ENCODE assay signal across 1 cellular context in genomic region chr6:13733178-13733851, GRCh38.
TF ChIP-seq lines count a peak whose summit lies in the region.

No MANE protein-coding gene starts in this region.

TF ChIP-seq in HepG2, 621 proteins besides CTCF, POLR2A, EP300 and RAD21 (continued from another document):
- no peak for TF ChIP-seq AFF4 (CRISPR knock-in tag; IDR thresholded peaks at IDR 0.05)
- no peak for TF ChIP-seq KLF11 (CRISPR knock-in tag; IDR thresholded peaks at IDR 0.05)
- TF ChIP-seq, protein P1, sequence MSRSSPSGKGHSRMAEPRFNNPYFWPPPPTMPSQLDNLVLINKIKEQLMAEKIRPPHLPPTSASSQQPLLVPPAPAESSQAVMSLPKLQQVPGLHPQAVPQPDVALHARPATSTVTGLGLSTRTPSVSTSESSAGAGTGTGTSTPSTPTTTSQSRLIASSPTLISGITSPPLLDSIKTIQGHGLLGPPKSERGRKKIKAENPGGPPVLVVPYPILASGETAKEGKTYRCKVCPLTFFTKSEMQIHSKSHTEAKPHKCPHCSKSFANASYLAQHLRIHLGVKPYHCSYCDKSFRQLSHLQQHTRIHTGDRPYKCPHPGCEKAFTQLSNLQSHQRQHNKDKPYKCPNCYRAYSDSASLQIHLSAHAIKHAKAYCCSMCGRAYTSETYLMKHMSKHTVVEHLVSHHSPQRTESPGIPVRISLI (CRISPR knock-in tag; IDR thresholded peaks at IDR 0.05; ENCODE audit: borderline replicate concordance): peak; percentile 25; the same call in 1 of the 2 replicates
- TF ChIP-seq MAX (IDR thresholded peaks at IDR 0.05): peak; percentile 65
- no peak for TF ChIP-seq USF2 (IDR thresholded peaks at IDR 0.05; ENCODE audit: low read depth, low read length)
- peak; percentile 53; the same call in 1 of the 2 replicates for TF ChIP-seq USF2 (CRISPR knock-in tag; IDR thresholded peaks at IDR 0.05; ENCODE audit: borderline replicate concordance)
- peak; percentile 99 for TF ChIP-seq ZFP91 (CRISPR knock-in tag; IDR thresholded peaks at IDR 0.05; ENCODE audit: borderline replicate concordance)
- TF ChIP-seq ARNTL (CRISPR knock-in tag; IDR thresholded peaks at IDR 0.05): 0 out of 2 replicates have a peak, but pooled peaks have one; percentile 42
- no peak for TF ChIP-seq ATAD3A (CRISPR knock-in tag; IDR thresholded peaks at IDR 0.05)
- no peak for TF ChIP-seq NFRKB (IDR thresholded peaks at IDR 0.05)
- TF ChIP-seq TSC22D2 (CRISPR knock-in tag; IDR thresholded peaks at IDR 0.05; ENCODE audit: borderline replicate concordance): no peak
- TF ChIP-seq ZMYM4 (CRISPR knock-in tag; IDR thresholded peaks at IDR 0.05): peak; percentile 26; the same call in 1 of the 2 replicates
- TF ChIP-seq ZNF12 (CRISPR knock-in tag; IDR thresholded peaks at IDR 0.05): peak; percentile 92
- TF ChIP-seq ZNF441 (CRISPR knock-in tag; IDR thresholded peaks at IDR 0.05; ENCODE audit: borderline replicate concordance): no peak
- no peak for TF ChIP-seq SOX6 (IDR thresholded peaks at IDR 0.05)
- peak; percentile 43; the same call in 1 of the 2 replicates for TF ChIP-seq SOX6 (CRISPR knock-in tag; IDR thresholded peaks at IDR 0.05)
- peak in 1 of 2 experiments; percentile 32; a peak in 1 of 4 replicates for TF ChIP-seq ATF4 (CRISPR knock-in tag; IDR thresholded peaks at IDR 0.05)
- peak; percentile 49 for TF ChIP-seq MNT (IDR thresholded peaks at IDR 0.05)
- TF ChIP-seq PLRG1 (conservative IDR thresholded peaks at IDR 0.05): no peak
- 0 out of 2 replicates have a peak, but pooled peaks have one; percentile 22 for TF ChIP-seq SAP130 (CRISPR knock-in tag; IDR thresholded peaks at IDR 0.05; ENCODE audit: low read depth)
